Comparison of ENCODE assay signal across 9 cellular contexts in genomic region chr5:160188151-160188967, GRCh38. TPM values are rescaled to one million over a fixed set of nuclear protein-coding genes. Genes with fewer than 3 reads are reported as not detected.
DNase-seq lines count a peak whose midpoint lies in the region; ATAC-seq, FAIRE-seq and TF ChIP-seq lines count a peak whose summit lies in the region.
"Had no signal": no experiment of that assay in that cellular context is flagged by ENCODE, and none has a peak within 500 bp of the region (broad histone marks: within the 10 kb centered on the region; RNA-seq: fewer than 3 reads in every experiment).

No MANE protein-coding gene starts in this region.

- H3K9me3 Mint-ChIP-seq in CD8-positive, alpha-beta T cell: peaks cover 10% of the 10 kb centered on the region
- peaks cover 6% of the 10 kb centered on the region for H3K9me3 Mint-ChIP-seq in stimulated activated effector memory CD8-positive, alpha-beta T cell treated with anti-CD3 and anti-CD28 coated beads, Interleukin-12 subunit alpha, Interleukin-12 subunit beta, amount 100 ng/mL, for 72 hours

- no peaks in the 10 kb centered on the region for H3K9me3 ChIP-seq in CD8-positive, alpha-beta T cell (ENCODE audit: low read length)
- H3K9me3 ChIP-seq: neutrophil had no signal

- no peaks in the 10 kb centered on the region for H3K27me3 ChIP-seq in CD8-positive, alpha-beta T cell (ENCODE audit: insufficient read depth, low read length)

- no peak for FAIRE-seq in HTR-8/SVneo (lab: Jason Lieb, UNC)

- H3K36me3 ChIP-seq in CD8-positive, alpha-beta T cell (ENCODE audit: insufficient read depth, low read length): no peaks in the 10 kb centered on the region
- H3K36me3 ChIP-seq: neutrophil had no signal

- CTCF ChIA-PET in CD8-positive, alpha-beta T cell (lab: Charles Lee): no interaction called here

- POLR2A ChIA-PET in CD8-positive, alpha-beta T cell (lab: Charles Lee): interaction anchor here (0.6 kb wide), 1 partner anchor 11 kb away, joined by 3 read pairs; no protein-coding TSS in a partner anchor

- DNase-seq in CD8-positive, alpha-beta T cell: no peak
- DNase-seq in HTR-8/SVneo (ENCODE audit: insufficient read length, low spot score) (peak; percentile 61), astrocyte of the hippocampus (ENCODE audit: low read depth, low spot score) (peak; percentile 92), iPS-NIHi7 (ENCODE audit: extremely low spot score) (peak; percentile 77)
- DNase-seq in stimulated activated effector memory CD8-positive, alpha-beta T cell treated with anti-CD3 and anti-CD28 coated beads, Interleukin-12 subunit alpha, Interleukin-12 subunit beta, amount 100 ng/mL, for 72 hours (ENCODE audit: low spot score in 2 of 2): no peak
- DNase-seq in activated CD4-positive, alpha-beta T cell treated with anti-CD3 and anti-CD28 coated beads, Interleukin-2, amount 50 U/mL, for 4 hours: no peak

- peaks cover 35% of the 10 kb centered on the region for H3K27me3 Mint-ChIP-seq in CD8-positive, alpha-beta T cell (ENCODE audit: low read depth)

- TF ChIP-seq CTCF in CD8-positive, alpha-beta T cell (IDR thresholded peaks at IDR 0.05): no peak

- H3K36me3 Mint-ChIP-seq in CD8-positive, alpha-beta T cell: no peaks in the 10 kb centered on the region
- H3K36me3 Mint-ChIP-seq in stimulated activated effector memory CD8-positive, alpha-beta T cell treated with anti-CD3 and anti-CD28 coated beads, Interleukin-12 subunit alpha, Interleukin-12 subunit beta, amount 100 ng/mL, for 72 hours: no peaks in the 10 kb centered on the region

- no peak for ATAC-seq in CD8-positive, alpha-beta T cell
- ATAC-seq in stimulated activated effector memory CD8-positive, alpha-beta T cell treated with anti-CD3 and anti-CD28 coated beads, Interleukin-12 subunit alpha, Interleukin-12 subunit beta, amount 100 ng/mL, for 72 hours: peak; percentile 11
- ATAC-seq in GM21717 (IDR thresholded peaks at IDR 0.05; ENCODE audit: unreplicated experiment) (no peak), GM21367 (IDR thresholded peaks at IDR 0.05; ENCODE audit: unreplicated experiment) (no peak)

- intact Hi-C loops in CD8-positive, alpha-beta T cell (cut with DNase I, micrococcal nuclease): no loop called here

- H3K27ac ChIP-seq in CD8-positive, alpha-beta T cell (ENCODE audit: low read depth, low read length): no peak overlapping the region
- H3K27ac ChIP-seq: neutrophil had no signal

- no peaks in the 10 kb centered on the region for H3K4me1 ChIP-seq in CD8-positive, alpha-beta T cell (ENCODE audit: insufficient read depth, low read length)

- H3K27ac Mint-ChIP-seq in CD8-positive, alpha-beta T cell: no peak overlapping the region
- no peak overlapping the region for H3K27ac Mint-ChIP-seq in stimulated activated effector memory CD8-positive, alpha-beta T cell treated with anti-CD3 and anti-CD28 coated beads, Interleukin-12 subunit alpha, Interleukin-12 subunit beta, amount 100 ng/mL, for 72 hours

- peak overlapping the region; percentile 47 for H3K4me3 Mint-ChIP-seq in CD8-positive, alpha-beta T cell
- no peak overlapping the region for H3K4me3 Mint-ChIP-seq in stimulated activated effector memory CD8-positive, alpha-beta T cell treated with anti-CD3 and anti-CD28 coated beads, Interleukin-12 subunit alpha, Interleukin-12 subunit beta, amount 100 ng/mL, for 72 hours

- H3K4me1 Mint-ChIP-seq in CD8-positive, alpha-beta T cell (ENCODE audit: low read depth): peaks cover 6% of the 10 kb centered on the region
- H3K4me1 Mint-ChIP-seq in stimulated activated effector memory CD8-positive, alpha-beta T cell treated with anti-CD3 and anti-CD28 coated beads, Interleukin-12 subunit alpha, Interleukin-12 subunit beta, amount 100 ng/mL, for 72 hours: peaks cover 5% of the 10 kb centered on the region

- H3K4me3 ChIP-seq in CD8-positive, alpha-beta T cell (ENCODE audit: low read depth, low read length): no peak overlapping the region

RNA-seq across cellular contexts. Expression of gene FABP6, which starts 40.9 kb away (rescaled TPM):
- not detected for total RNA-seq in CD8-positive, alpha-beta T cell

Comparison
In these comparisons a context has a peak if more than half of its experiments do, and no peak if none do; other contexts are left out.
1. DNase-seq: peak in HTR-8/SVneo (single experiment), astrocyte of the hippocampus (single experiment) and iPS-NIHi7 (single experiment); none in CD8-positive, alpha-beta T cell (0 of 7), stimulated activated effector memory CD8-positive, alpha-beta T cell treated with anti-CD3 and anti-CD28 coated beads, Interleukin-12 subunit alpha, Interleukin-12 subunit beta, amount 100 ng/mL, for 72 hours (0 of 2) and activated CD4-positive, alpha-beta T cell treated with anti-CD3 and anti-CD28 coated beads, Interleukin-2, amount 50 U/mL, for 4 hours (0 of 2).